ENCODE assay signal across 29 cellular contexts in the genomic region with DNA sequence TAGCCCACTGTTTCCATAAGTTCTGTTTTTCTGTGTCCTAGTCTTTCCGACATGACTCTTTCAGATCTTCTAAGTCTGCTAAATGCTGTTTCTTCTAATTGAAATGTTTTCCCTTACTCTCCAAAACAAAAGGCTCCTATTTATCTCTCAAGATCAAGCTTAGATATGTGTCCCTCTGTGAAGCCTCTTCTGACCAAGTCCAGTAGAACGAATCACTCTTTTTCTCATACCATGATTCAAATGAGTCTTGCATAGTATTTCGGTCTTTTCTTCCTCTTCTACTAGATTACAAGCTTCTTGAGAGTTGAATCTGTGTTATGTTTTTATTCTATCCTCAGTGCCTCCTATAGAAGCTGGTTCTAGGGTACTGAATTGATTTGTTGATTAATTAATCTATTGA.
"Had no signal": no experiment of that assay in that cellular context is flagged by ENCODE, and none has a peak within 500 bp of the region (broad histone marks: within the 10 kb centered on the region; RNA-seq: fewer than 3 reads in every experiment).

No MANE protein-coding gene starts in this region.

- H3K9me3 ChIP-seq: left lung, ovary, right atrium auricular region, right lobe of liver, stomach, testis, thyroid gland, transverse colon, upper lobe of left lung, vagina had no signal

- H3K4me1 ChIP-seq: left lung, right lobe of liver, stomach, thyroid gland, transverse colon, upper lobe of left lung had no signal

- H3K27me3 ChIP-seq: left lung, ovary, right atrium auricular region, right lobe of liver, stomach, testis, thyroid gland, transverse colon, upper lobe of left lung, vagina had no signal

- FAIRE-seq: islet of Langerhans, kidney had no signal

- H3K4me1 Mint-ChIP-seq: immature natural killer cell, naive B cell, natural killer cell, nephron progenitor cell had no signal

- H3K27ac Mint-ChIP-seq: immature natural killer cell; mesothelial cell of epicardium; naive B cell; natural killer cell; nephron progenitor cell; progenitor cell of endocrine pancreas; stimulated activated naive B cell treated with anti-CD40 and anti-IgM and Interleukin-4, amounts not matched to agents 10 μg/mL and 1 μg/mL and 100 μg/mL, for 72 hours had no signal

- H3K36me3 Mint-ChIP-seq: immature natural killer cell; mesothelial cell of epicardium; naive B cell; natural killer cell; stimulated activated naive B cell treated with anti-CD40 and anti-IgM and Interleukin-4, amounts not matched to agents 10 μg/mL and 1 μg/mL and 100 μg/mL, for 72 hours had no signal

- H3K4me3 ChIP-seq: left lung, lung, ovary, right atrium auricular region, right lobe of liver, smooth muscle cell, stomach, testis, thyroid gland, transverse colon, upper lobe of left lung, vagina had no signal

- ATAC-seq: left colon; left lung; natural killer cell; right lobe of liver; stimulated activated naive B cell treated with anti-CD40 and anti-IgM and Interleukin-4, amounts not matched to agents 10 μg/mL and 1 μg/mL and 100 μg/mL, for 72 hours; stimulated activated naive CD8-positive, alpha-beta T cell treated with anti-CD3 and anti-CD28 coated beads, Interleukin-15, Interleukin-2, amounts not matched to agents 100 U/mL and 50 U/mL, for 24 hours had no signal

- H3K36me3 ChIP-seq: left lung, ovary, right atrium auricular region, right lobe of liver, stomach, thyroid gland, transverse colon, upper lobe of left lung, vagina had no signal

- H3K4me2 ChIP-seq: smooth muscle cell had no signal

- DNase-seq: hypothalamus; immature natural killer cell; kidney; left colon; left lung; mesendoderm; naive B cell; natural killer cell; nephron progenitor cell; ovary; right lobe of liver; stimulated activated CD4-positive, alpha-beta T cell treated with anti-CD3 and anti-CD28 coated beads, Interleukin-1b, Interleukin-23, amount 100 ng/mL, for 48 hours; stimulated activated CD4-positive, alpha-beta T cell treated with anti-CD3 and anti-CD28 coated beads, Interleukin-2, amount 100 ng/mL, for 48 hours; stimulated activated CD4-positive, alpha-beta T cell treated with anti-CD3 and anti-CD28 coated beads, Interleukin-4, amount 100 ng/mL, for 4 hours; stimulated activated CD8-positive, alpha-beta memory T cell treated with anti-CD3 and anti-CD28 coated beads, Interleukin-4, amount 100 ng/mL, for 48 hours; stimulated activated naive B cell treated with anti-CD40 and anti-IgM and Interleukin-4, amounts not matched to agents 10 μg/mL and 1 μg/mL and 100 μg/mL, for 72 hours; stimulated activated naive CD8-positive, alpha-beta T cell treated with anti-CD3 and anti-CD28 coated beads, Interleukin-15, Interleukin-2, amounts not matched to agents 100 U/mL and 50 U/mL, for 24 hours; stomach; testis; thyroid gland; transverse colon; upper lobe of left lung had no signal

- H3K27ac ChIP-seq: left lung, ovary, right atrium auricular region, right lobe of liver, stomach, testis, thyroid gland, transverse colon, upper lobe of left lung, vagina had no signal

- H3K4me3 Mint-ChIP-seq: immature natural killer cell; mesothelial cell of epicardium; naive B cell; natural killer cell; nephron progenitor cell; stimulated activated naive B cell treated with anti-CD40 and anti-IgM and Interleukin-4, amounts not matched to agents 10 μg/mL and 1 μg/mL and 100 μg/mL, for 72 hours had no signal

- H3K9me3 Mint-ChIP-seq: immature natural killer cell; naive B cell; natural killer cell; nephron progenitor cell; stimulated activated naive B cell treated with anti-CD40 and anti-IgM and Interleukin-4, amounts not matched to agents 10 μg/mL and 1 μg/mL and 100 μg/mL, for 72 hours had no signal

- H3K27me3 Mint-ChIP-seq: stimulated activated naive B cell treated with anti-CD40 and anti-IgM and Interleukin-4, amounts not matched to agents 10 μg/mL and 1 μg/mL and 100 μg/mL, for 72 hours had no signal
